In the genomic region with DNA sequence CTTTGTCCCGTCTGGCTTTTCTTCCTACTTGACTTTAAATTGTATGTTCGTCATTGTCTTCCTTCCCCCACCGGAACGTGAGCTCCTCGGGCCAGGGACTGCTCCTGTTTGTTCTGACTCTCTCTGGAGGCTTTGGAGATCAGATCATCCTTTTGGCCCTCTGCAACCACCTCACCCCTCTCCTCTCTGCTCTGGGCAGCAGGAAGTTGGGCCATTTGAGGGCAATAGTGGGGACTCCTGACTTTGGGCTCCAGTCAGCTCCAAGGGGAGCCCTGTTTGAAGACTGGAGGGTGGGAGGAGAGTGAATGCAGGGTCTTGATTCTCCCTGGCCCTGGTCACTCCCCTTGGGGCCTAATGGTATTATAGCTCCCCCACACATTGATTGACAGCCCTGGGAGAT, we compare ENCODE assay signal across 22 cellular contexts.
"Had no signal": no experiment of that assay in that cellular context is flagged by ENCODE, and none has a peak within 500 bp of the region (broad histone marks: within the 10 kb centered on the region; RNA-seq: fewer than 3 reads in every experiment).

No MANE protein-coding gene starts in this region.

- H3K27ac Mint-ChIP-seq: activated CD4-positive, alpha-beta T cell treated with anti-CD3 and anti-CD28 coated beads, Interleukin-2, amount 10 ng/mL, durations not matched to agents 7 days and 5 days; activated CD8-positive, alpha-beta T cell treated with anti-CD3 and anti-CD28 coated beads, Interleukin-2, amount 10 ng/mL, durations not matched to agents 7 days and 5 days; activated naive CD4-positive, alpha-beta T cell treated with anti-CD3 and anti-CD28 coated beads, Interleukin-2, amount 50 U/mL, for 24 hours; activated naive CD8-positive, alpha-beta T cell treated with anti-CD3 and anti-CD28 coated beads, Interleukin-2, amount 50 U/mL, for 24 hours; activated T-cell treated with anti-CD3 and anti-CD28 coated beads, Interleukin-2, amount 50 U/mL, for 24 hours; naive thymus-derived CD4-positive, alpha-beta T cell; stimulated activated naive B cell treated with anti-CD40 and anti-IgM and Interleukin-4, amounts not matched to agents 10 μg/mL and 1 μg/mL and 100 μg/mL, for 72 hours; T-helper 17 cell had no signal

- H3K36me3 ChIP-seq: gastrocnemius medialis, suprapubic skin, tibial artery had no signal

- H3K4me3 Mint-ChIP-seq: activated CD4-positive, alpha-beta T cell treated with anti-CD3 and anti-CD28 coated beads, Interleukin-2, amount 10 ng/mL, durations not matched to agents 7 days and 5 days; activated CD8-positive, alpha-beta T cell treated with anti-CD3 and anti-CD28 coated beads, Interleukin-2, amount 10 ng/mL, durations not matched to agents 7 days and 5 days; activated naive CD4-positive, alpha-beta T cell treated with anti-CD3 and anti-CD28 coated beads, Interleukin-2, amount 50 U/mL, for 24 hours; activated naive CD8-positive, alpha-beta T cell treated with anti-CD3 and anti-CD28 coated beads, Interleukin-2, amount 50 U/mL, for 24 hours; activated T-cell treated with anti-CD3 and anti-CD28 coated beads, Interleukin-2, amount 50 U/mL, for 24 hours; naive thymus-derived CD4-positive, alpha-beta T cell; stimulated activated naive B cell treated with anti-CD40 and anti-IgM and Interleukin-4, amounts not matched to agents 10 μg/mL and 1 μg/mL and 100 μg/mL, for 72 hours; T-helper 17 cell had no signal

- H3K9me3 Mint-ChIP-seq: activated CD4-positive, alpha-beta T cell treated with anti-CD3 and anti-CD28 coated beads, Interleukin-2, amount 10 ng/mL, durations not matched to agents 7 days and 5 days; activated naive CD8-positive, alpha-beta T cell treated with anti-CD3 and anti-CD28 coated beads, Interleukin-2, amount 50 U/mL, for 24 hours; activated T-cell treated with anti-CD3 and anti-CD28 coated beads, Interleukin-2, amount 50 U/mL, for 24 hours; naive thymus-derived CD4-positive, alpha-beta T cell had no signal

- H3K9me3 ChIP-seq: gastrocnemius medialis, psoas muscle, suprapubic skin, tibial artery had no signal

- DNase-seq: activated CD4-positive, alpha-beta T cell treated with anti-CD3 and anti-CD28 coated beads for 1 hour; activated CD4-positive, alpha-beta T cell treated with anti-CD3 and anti-CD28 coated beads, Interleukin-2, amount 10 ng/mL, durations not matched to agents 7 days and 5 days; activated CD8-positive, alpha-beta T cell treated with anti-CD3 and anti-CD28 coated beads, Interleukin-2, amount 10 ng/mL, durations not matched to agents 7 days and 5 days; activated naive CD8-positive, alpha-beta T cell treated with anti-CD3 and anti-CD28 coated beads, Interleukin-2, amount 50 U/mL, for 24 hours; activated T-cell treated with anti-CD3 and anti-CD28 coated beads, Interleukin-2, amount 50 U/mL, for 24 hours; amygdala; central memory CD4-positive, alpha-beta T cell; effector memory CD4-positive, alpha-beta T cell; erythroblast; gastrocnemius medialis; left cardiac atrium; midbrain; naive thymus-derived CD4-positive, alpha-beta T cell; psoas muscle; stimulated activated naive B cell treated with anti-CD40 and anti-IgM and Interleukin-4, amounts not matched to agents 10 μg/mL and 1 μg/mL and 100 μg/mL, for 72 hours; T-helper 17 cell; tibial artery had no signal

- H3K27ac ChIP-seq: gastrocnemius medialis, hepatocyte, parathyroid adenoma, psoas muscle, suprapubic skin, tibial artery had no signal

- H3K36me3 Mint-ChIP-seq: activated naive CD4-positive, alpha-beta T cell treated with anti-CD3 and anti-CD28 coated beads, Interleukin-2, amount 50 U/mL, for 24 hours; naive thymus-derived CD4-positive, alpha-beta T cell; stimulated activated naive B cell treated with anti-CD40 and anti-IgM and Interleukin-4, amounts not matched to agents 10 μg/mL and 1 μg/mL and 100 μg/mL, for 72 hours had no signal

- H3K4me3 ChIP-seq: gastrocnemius medialis, hepatocyte, psoas muscle, smooth muscle cell, suprapubic skin, tibial artery had no signal

- H3K4me1 Mint-ChIP-seq: activated CD4-positive, alpha-beta T cell treated with anti-CD3 and anti-CD28 coated beads, Interleukin-2, amount 10 ng/mL, durations not matched to agents 7 days and 5 days; activated naive CD4-positive, alpha-beta T cell treated with anti-CD3 and anti-CD28 coated beads, Interleukin-2, amount 50 U/mL, for 24 hours; activated naive CD8-positive, alpha-beta T cell treated with anti-CD3 and anti-CD28 coated beads, Interleukin-2, amount 50 U/mL, for 24 hours; T-helper 17 cell had no signal

- ATAC-seq: activated CD8-positive, alpha-beta T cell treated with anti-CD3 and anti-CD28 coated beads, Interleukin-2, amount 10 ng/mL, durations not matched to agents 7 days and 5 days; activated naive CD8-positive, alpha-beta T cell treated with anti-CD3 and anti-CD28 coated beads, Interleukin-2, amount 50 U/mL, for 24 hours; gastrocnemius medialis; left cardiac atrium; naive thymus-derived CD4-positive, alpha-beta T cell; psoas muscle; stimulated activated naive B cell treated with anti-CD40 and anti-IgM and Interleukin-4, amounts not matched to agents 10 μg/mL and 1 μg/mL and 100 μg/mL, for 72 hours; T-helper 17 cell had no signal
